21 cellular contexts compared by ENCODE assay signal in genomic region chr12:50104614-50105366, GRCh38. TPM values are rescaled to one million over a fixed set of nuclear protein-coding genes. Genes with fewer than 3 reads are reported as not detected.
DNase-seq lines count a peak whose midpoint lies in the region; ATAC-seq and TF ChIP-seq lines count a peak whose summit lies in the region.
"Had no signal": no experiment of that assay in that cellular context is flagged by ENCODE, and none has a peak within 500 bp of the region (broad histone marks: within the 10 kb centered on the region; RNA-seq: fewer than 3 reads in every experiment).

No MANE protein-coding gene starts in this region.

- ATAC-seq in gastrocnemius medialis = peak; percentile 46 to 60
- no peak for ATAC-seq in HG02973 (IDR thresholded peaks at IDR 0.05; ENCODE audit: unreplicated experiment)
- ATAC-seq in HG02938 (IDR thresholded peaks at IDR 0.05; ENCODE audit: unreplicated experiment) = no peak

- peak; percentile 33 to 86 for TF ChIP-seq POLR2A in Peyer's patch (IDR thresholded peaks at IDR 0.05)
- TF ChIP-seq POLR2A in gastrocnemius medialis (IDR thresholded peaks at IDR 0.05) = peak in 1 of 2 donors; percentile 21

- H3K4me3 ChIP-seq in Peyer's patch (peak overlapping the region in 3 of 4 donors; percentile 11 to 56 (median 54)), duodenal mucosa (ENCODE audit: low read depth in 1 of 2, low read length in 2 of 2) (peak overlapping the region; percentile 66 to 74), gastrocnemius medialis (peak overlapping the region; percentile 43 to 55 (median 51))
- H3K4me3 ChIP-seq: ascending aorta, SK-N-MC had no signal

- peaks cover 4 to 44% (median 7%) of the 10 kb centered on the region in 4 donors for H3K4me1 ChIP-seq in Peyer's patch
- peaks cover 50 to 51% of the 10 kb centered on the region in 2 donors for H3K4me1 ChIP-seq in duodenal mucosa (ENCODE audit: control insufficient read depth in 1 of 2, insufficient read depth in 2 of 2, low read length in 2 of 2)
- H3K4me1 ChIP-seq in gastrocnemius medialis = peaks cover 70 to 71% of the 10 kb centered on the region in 2 donors

- in situ Hi-C loops in gastrocnemius medialis (cut with MboI; ENCODE audit: low sequenced_read_pairs in 4 of 4) = loop anchor here in 1 of 4 donors (10.0 kb wide), 1 partner anchor 60 kb away; the partner anchor contains the start of gene CERS5

- DNase-seq in Peyer's patch (peak in 2 of 3 donors; percentile 74 to 84), medulla oblongata (ENCODE audit: extremely low spot score) (peak; percentile 48), gastrocnemius medialis (peak; percentile 39 to 88), GM19240 (ENCODE audit: insufficient read length, low spot score) (no peak), T-helper 1 cell (no peak)
- DNase-seq: activated CD4-positive, alpha-beta T cell treated with anti-CD3 and anti-CD28 coated beads for 48 hours; activated CD8-positive, alpha-beta memory T cell treated with anti-CD3 and anti-CD28 coated beads, Interleukin-2, amount 50 U/mL, for 48 hours; cortex of kidney; DND-41; head of caudate nucleus; Kasumi-1; NCI-H1092 treated with DMSO at 0.1 percent for 48 hours; NCI-H2171; stomach had no signal

- H3K27ac ChIP-seq in Peyer's patch (peak overlapping the region in 3 of 4 donors; percentile 61 to 85 (median 71)), duodenal mucosa (ENCODE audit: low read depth, low read length) (peak overlapping the region; percentile 79), gastrocnemius medialis (peak overlapping the region; percentile 92 to 95 (median 95))
- H3K27ac ChIP-seq: ascending aorta, SK-N-MC had no signal

- peaks cover 0 to 7% (median 0%) of the 10 kb centered on the region in 3 donors for H3K36me3 ChIP-seq in Peyer's patch
- peaks cover 2 to 19% of the 10 kb centered on the region in 2 donors for H3K36me3 ChIP-seq in duodenal mucosa (ENCODE audit: control insufficient read depth in 1 of 2, insufficient read depth in 2 of 2, low read length in 2 of 2)
- peaks cover 0 to 10% of the 10 kb centered on the region in 2 donors for H3K36me3 ChIP-seq in gastrocnemius medialis

- H3K9me3 ChIP-seq in Peyer's patch (no peaks in the 10 kb centered on the region), duodenal mucosa (ENCODE audit: control insufficient read depth in 1 of 2, low read length in 2 of 2) (no peaks in the 10 kb centered on the region), gastrocnemius medialis (no peaks in the 10 kb centered on the region)
- H3K9me3 ChIP-seq: ascending aorta, stomach had no signal

- intact Hi-C loops in gastrocnemius medialis (cut with DNase I; ENCODE audit: low total_unique reads) = no loop called here

- TF ChIP-seq CTCF in Peyer's patch (IDR thresholded peaks at IDR 0.05) (no peak), gastrocnemius medialis (IDR thresholded peaks at IDR 0.05 in 4 of 5, conservative IDR thresholded peaks at IDR 0.05 in 1 of 5) (no peak)

- H3K27me3 ChIP-seq in Peyer's patch (no peaks in the 10 kb centered on the region), duodenal mucosa (ENCODE audit: control insufficient read depth in 1 of 2, insufficient read depth in 2 of 2, low read length in 2 of 2) (no peaks in the 10 kb centered on the region), gastrocnemius medialis (no peaks in the 10 kb centered on the region)
- H3K27me3 ChIP-seq: ascending aorta, stomach had no signal

- H3K9ac ChIP-seq in duodenal mucosa (ENCODE audit: low read depth in 1 of 2, low read length in 2 of 2) = peak overlapping the region; percentile 61 to 68

RNA-seq across cellular contexts. Expression of gene GPD1, which starts 1.0 kb away (rescaled TPM):
- total RNA-seq in Peyer's patch (100 to 1,000 TPM in 3 of 4 donors, 10 to 100 TPM in 1; 41.3 to 409 (median 291) TPM), gastrocnemius medialis (100 to 1,000 TPM in 3 of 4 donors, 10 to 100 TPM in 1; 68.2 to 763 (median 288) TPM)
- total RNA-seq: H7, pulmonary artery endothelial cell had no signal

RNA-seq across cellular contexts. Expression of gene COX14, which starts 7.2 kb away (rescaled TPM):
- total RNA-seq in Peyer's patch (100 to 1,000 TPM in 1 of 4 donors, 10 to 100 TPM in 3; 75.3 to 115 (median 86.4) TPM), gastrocnemius medialis (100 to 1,000 TPM in 3 of 4 donors, 10 to 100 TPM in 1; 98.8 to 137 (median 106) TPM)

RNA-seq across cellular contexts. Expression of gene SMARCD1, which starts 19.6 kb away (rescaled TPM):
- total RNA-seq in Peyer's patch (100 to 1,000 TPM in 2 of 4 donors, 10 to 100 TPM in 2; 76.5 to 126 (median 95.1) TPM), gastrocnemius medialis (10 to 100 TPM; 16.9 to 27.3 (median 20.1) TPM)

RNA-seq across cellular contexts. Expression of gene ASIC1, which starts 47.4 kb away (rescaled TPM):
- total RNA-seq in Peyer's patch (1 to 10 TPM in 2 of 4 donors, under 1 TPM in 1, not detected in 1; 0.70 to 5.7 (median 1.5) TPM), gastrocnemius medialis (under 1 TPM in 2 of 4 donors, not detected in 2; 0.15 to 0.53 TPM)
- total RNA-seq: ascending aorta had no signal

Comparison
In these comparisons a context has a peak if more than half of its experiments do, and no peak if none do; other contexts are left out.
1. DNase-seq: peak in Peyer's patch (2 of 3), medulla oblongata (single experiment) and gastrocnemius medialis (2 of 2); none in GM19240 (single experiment) and T-helper 1 cell (0 of 5).
2. ATAC-seq: peak in gastrocnemius medialis (2 of 2); none in HG02973 (single experiment) and HG02938 (single experiment).
3. Peak in every context shown above with its lines, with median percentiles within 50 percentile points of each other: H3K27ac ChIP-seq and H3K4me3 ChIP-seq.